Comparison of ENCODE assay signal across 8 cellular contexts in genomic region chr15:44501768-44502366, GRCh38. TPM values are rescaled to one million over a fixed set of nuclear protein-coding genes. Genes with fewer than 3 reads are reported as not detected.
DNase-seq lines count a peak whose midpoint lies in the region; ATAC-seq, FAIRE-seq and TF ChIP-seq lines count a peak whose summit lies in the region.

No MANE protein-coding gene starts in this region.

- H3K27ac ChIP-seq in mesendoderm (ENCODE audit: low read depth, low read length), result no peak overlapping the region

- WGBS in mesendoderm (ENCODE audit: extremely low coverage, insufficient coverage, low lambda C conversion rate), result no CpG with 5 or more reads among the region's 3 CpGs

- H3K79me2 ChIP-seq in mesendoderm (ENCODE audit: control insufficient read depth, insufficient read depth, low read length), result no peaks in the 10 kb centered on the region

- TF ChIP-seq POLR2A in GM12892 (IDR thresholded peaks at IDR 0.05; ENCODE audit: low read depth, low read length), result no peak

- no peak overlapping the region for H3K9ac ChIP-seq in mesendoderm (ENCODE audit: low read length)

- DNase-seq in AG10803 (ENCODE audit: low read depth), result peak; percentile 62
- DNase-seq in GM12892 (ENCODE audit: insufficient read length), result no peak
- DNase-seq in OCI-M1 (lab: John Stamatoyannopoulos, UW), result peak; percentile 40
- DNase-seq in choroid plexus epithelial cell (ENCODE audit: low read depth), result peak; percentile 75
- DNase-seq in mesendoderm, result peak; percentile 46

- H2BK15ac ChIP-seq in mesendoderm (replicated peaks; ENCODE audit: low read depth), result no peak overlapping the region

- peak; percentile 53 for FAIRE-seq in GM12892 (lab: Jason Lieb, UNC)

- H2BK5ac ChIP-seq in mesendoderm (ENCODE audit: low read length), result no peak overlapping the region

- no peak overlapping the region for H3K23ac ChIP-seq in mesendoderm (ENCODE audit: low read length)

- H3K56ac ChIP-seq in mesendoderm (ENCODE audit: low read length), result no peak overlapping the region

- no peak overlapping the region for H3K4ac ChIP-seq in mesendoderm (ENCODE audit: low read depth, low read length)

- H3K4me3 ChIP-seq in AG10803 (ENCODE audit: low read length), result no peak overlapping the region
- no peak overlapping the region for H3K4me3 ChIP-seq in choroid plexus epithelial cell (ENCODE audit: low read depth, low read length)
- no peak overlapping the region for H3K4me3 ChIP-seq in mesendoderm (ENCODE audit: low read length)

- H2BK120ac ChIP-seq in mesendoderm (ENCODE audit: low read depth, low read length), result no peak overlapping the region

- ATAC-seq in HG03095 (IDR thresholded peaks at IDR 0.05; ENCODE audit: unreplicated experiment) (no peak), GM18520 (IDR thresholded peaks at IDR 0.05; ENCODE audit: unreplicated experiment) (no peak), HG02840 (IDR thresholded peaks at IDR 0.05; ENCODE audit: low FRiP score, unreplicated experiment) (no peak)

- H3K27me3 ChIP-seq in mesendoderm (ENCODE audit: insufficient read depth, low read length, poor library complexity), result no peaks in the 10 kb centered on the region

- TF ChIP-seq CTCF in AG10803 (conservative IDR thresholded peaks at IDR 0.05; ENCODE audit: low read length) (peak; percentile 75), choroid plexus epithelial cell (conservative IDR thresholded peaks at IDR 0.05; ENCODE audit: low read depth, low read length) (peak; percentile 62)

- H3K4me1 ChIP-seq in mesendoderm (ENCODE audit: control insufficient read depth, low read depth, low read length), result no peaks in the 10 kb centered on the region

- H3K18ac ChIP-seq in mesendoderm (ENCODE audit: low read length), result no peak overlapping the region

- H3K4me2 ChIP-seq in mesendoderm (ENCODE audit: low read length), result no peak overlapping the region

- H3K79me1 ChIP-seq in mesendoderm (ENCODE audit: low read length), result peaks cover 3% of the 10 kb centered on the region

- peaks cover 2% of the 10 kb centered on the region for H3K36me3 ChIP-seq in mesendoderm (ENCODE audit: control insufficient read depth, insufficient read depth, low read length)

- no peak overlapping the region for H4K8ac ChIP-seq in mesendoderm (ENCODE audit: low read depth, low read length)

- no peak overlapping the region for H4K5ac ChIP-seq in mesendoderm (ENCODE audit: low read length)

- no peak overlapping the region for H2AK5ac ChIP-seq in mesendoderm (ENCODE audit: low read length)

RNA-seq across cellular contexts. Expression of gene EIF3J, which starts 35.1 kb away (rescaled TPM):
- polyA plus RNA-seq in GM12892 (2012; ENCODE audit: missing spikeins), result 54.6 TPM
- 74.9 TPM for polyA plus RNA-seq in mesendoderm (2013, experiment 1 of 2)
- 75.2 TPM for polyA plus RNA-seq in mesendoderm (2013, experiment 2 of 2)
